Comparison of ENCODE assay signal across 8 cellular contexts in the genomic region with DNA sequence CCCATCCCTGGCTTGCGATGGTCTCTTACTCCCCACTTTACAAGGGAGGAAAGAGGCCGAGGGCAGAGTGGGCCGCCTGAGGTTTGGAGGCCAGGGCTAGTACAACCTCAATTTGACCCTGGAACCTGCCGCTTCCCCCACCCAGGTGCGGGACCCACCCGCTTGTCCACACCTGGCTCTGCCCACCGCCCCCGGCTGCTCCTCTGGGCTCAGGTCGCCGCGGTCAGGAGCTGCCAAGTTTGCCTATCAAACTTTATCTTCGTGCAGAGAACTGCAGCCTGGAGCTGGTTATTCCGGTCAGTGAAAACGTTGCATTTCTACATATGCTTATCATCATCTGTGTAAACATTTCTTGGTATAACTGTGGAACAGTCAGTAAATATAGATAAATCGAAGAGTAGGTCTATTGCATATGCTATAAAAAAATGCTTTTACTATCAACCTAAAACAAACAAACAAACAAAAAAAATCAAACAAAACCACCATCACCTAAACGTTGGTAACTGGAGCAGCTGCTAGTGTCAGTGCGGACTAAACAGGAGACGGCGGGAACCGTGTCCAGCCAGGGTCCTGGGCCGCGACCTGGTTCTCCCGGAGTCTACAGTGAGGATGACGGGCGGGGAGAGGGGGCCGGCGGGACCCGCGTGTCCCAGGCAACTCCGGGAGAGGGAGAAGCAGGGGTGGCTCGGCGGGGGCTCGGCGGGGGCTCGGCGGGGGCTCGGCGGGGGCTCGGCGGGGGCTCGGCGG. TPM values are rescaled to one million over a fixed set of nuclear protein-coding genes. Genes with fewer than 3 reads are reported as not detected.
A peak's percentile ranks its signal among the peaks of the same experiment; 100 is the strongest.
DNase-seq lines count a peak whose midpoint lies in the region; ATAC-seq, FAIRE-seq and TF ChIP-seq lines count a peak whose summit lies in the region.

No MANE protein-coding gene starts in this region.

- no peak for FAIRE-seq in bronchial epithelial cell (lab: Jason Lieb, UNC)

- ATAC-seq in left colon (peak; percentile 43), HG03571 (IDR thresholded peaks at IDR 0.05; ENCODE audit: unreplicated experiment) (no peak)

- TF ChIP-seq CTCF in GM12864 (IDR thresholded peaks at IDR 0.05; ENCODE audit: low read depth, low read length, missing control alignments) (no peak), bronchial epithelial cell (IDR thresholded peaks at IDR 0.05; ENCODE audit: insufficient read depth, low read length, severe bottlenecking) (no peak)

- no peaks in the 10 kb centered on the region for H3K27me3 ChIP-seq in bronchial epithelial cell (ENCODE audit: control insufficient read depth, insufficient read depth, low read length)

- H3K27ac ChIP-seq in substantia nigra (ENCODE audit: low read depth, low read length, poor library complexity, severe bottlenecking), result peak overlapping the region; percentile 67

- DNase-seq in GM12864 (ENCODE audit: low read depth) (no peak), NCI-H345 treated with DMSO at 0.1 percent for 48 hours (lab: John Stamatoyannopoulos, UW; ENCODE audit: unreplicated experiment) (peak; percentile 26), bronchial epithelial cell (ENCODE audit: low read depth) (peak; percentile 50), left colon (peak; percentile 49 to 54), substantia nigra (lab: John Stamatoyannopoulos, UW) (peak in 4 of 49 donors; percentile 11 to 79 (median 44)), DMS79 (lab: John Stamatoyannopoulos, UW) (no peak)
- DNase-seq in activated CD4-positive, alpha-beta T cell treated with anti-CD3 and anti-CD28 coated beads, Interleukin-2, amount 50 U/mL, for 1 hour, result no peak

- intact Hi-C loops in left colon (cut with DNase I, micrococcal nuclease), result no loop called here

- no peaks in the 10 kb centered on the region for H3K36me3 ChIP-seq in bronchial epithelial cell (ENCODE audit: control insufficient read depth, insufficient read depth, low read length)

- H3K4me3 ChIP-seq in GM12864 (ENCODE audit: low read depth, low read length) (peak overlapping the region; percentile 83), bronchial epithelial cell (ENCODE audit: low read depth, low read length) (peak overlapping the region; percentile 64)

RNA-seq across cellular contexts. Expression of a gene that starts 0.9 kb away (rescaled TPM):
- total RNA-seq in bronchial epithelial cell (10.0 and 14.0 TPM in 2 replicates), left colon (10 to 100 TPM in 1 of 2 donors, 1 to 10 TPM in 1; 6.9 to 12.4 TPM)

Comparison
In these comparisons a context has a peak if more than half of its experiments do, and no peak if none do; other contexts are left out.
1. DNase-seq: peak in NCI-H345 treated with DMSO at 0.1 percent for 48 hours (single experiment), bronchial epithelial cell (single experiment) and left colon (2 of 2); none in GM12864 (single experiment), DMS79 (single experiment) and activated CD4-positive, alpha-beta T cell treated with anti-CD3 and anti-CD28 coated beads, Interleukin-2, amount 50 U/mL, for 1 hour (single experiment).